Comparison of ENCODE assay signal across 1 cellular context in the genomic region with DNA sequence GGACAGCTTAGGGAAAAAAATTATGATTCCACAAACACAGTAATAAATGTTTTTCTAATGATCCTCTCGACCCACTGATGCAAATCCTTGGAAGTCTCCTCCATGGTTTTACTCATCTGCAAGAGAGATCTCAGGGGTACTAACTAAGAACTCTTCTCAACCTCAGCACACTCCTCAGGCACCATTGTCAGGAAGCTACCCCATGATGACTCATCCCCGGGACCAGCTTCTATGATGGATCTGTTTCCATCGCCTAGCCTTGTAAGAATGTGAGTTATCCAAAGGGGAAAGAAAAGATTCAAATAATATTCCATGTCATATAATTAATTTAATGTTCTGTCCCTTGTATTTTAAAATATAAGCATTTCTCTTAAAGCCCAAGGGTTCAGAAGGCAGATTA.
TF ChIP-seq lines count a peak whose summit lies in the region.

No MANE protein-coding gene starts in this region.

TF ChIP-seq in GM23338, 12 proteins besides CTCF, POLR2A, EP300 and RAD21 (continued from another document):
- TF ChIP-seq, protein P1, sequence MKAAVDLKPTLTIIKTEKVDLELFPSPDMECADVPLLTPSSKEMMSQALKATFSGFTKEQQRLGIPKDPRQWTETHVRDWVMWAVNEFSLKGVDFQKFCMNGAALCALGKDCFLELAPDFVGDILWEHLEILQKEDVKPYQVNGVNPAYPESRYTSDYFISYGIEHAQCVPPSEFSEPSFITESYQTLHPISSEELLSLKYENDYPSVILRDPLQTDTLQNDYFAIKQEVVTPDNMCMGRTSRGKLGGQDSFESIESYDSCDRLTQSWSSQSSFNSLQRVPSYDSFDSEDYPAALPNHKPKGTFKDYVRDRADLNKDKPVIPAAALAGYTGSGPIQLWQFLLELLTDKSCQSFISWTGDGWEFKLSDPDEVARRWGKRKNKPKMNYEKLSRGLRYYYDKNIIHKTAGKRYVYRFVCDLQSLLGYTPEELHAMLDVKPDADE (IDR thresholded peaks at IDR 0.05), result no peak
- TF ChIP-seq JUNB (IDR thresholded peaks at IDR 0.05; ENCODE audit: unreplicated experiment), result no peak
- TF ChIP-seq STAT1 (IDR thresholded peaks at IDR 0.05; ENCODE audit: unreplicated experiment), result no peak
- TF ChIP-seq ZNF114 (CRISPR knock-in tag; IDR thresholded peaks at IDR 0.05), result no peak
- TF ChIP-seq CREB1 (CRISPR knock-in tag; IDR thresholded peaks at IDR 0.05; ENCODE audit: low read depth), result no peak
